ENCODE assay signal across 11 cellular contexts in the genomic region with DNA sequence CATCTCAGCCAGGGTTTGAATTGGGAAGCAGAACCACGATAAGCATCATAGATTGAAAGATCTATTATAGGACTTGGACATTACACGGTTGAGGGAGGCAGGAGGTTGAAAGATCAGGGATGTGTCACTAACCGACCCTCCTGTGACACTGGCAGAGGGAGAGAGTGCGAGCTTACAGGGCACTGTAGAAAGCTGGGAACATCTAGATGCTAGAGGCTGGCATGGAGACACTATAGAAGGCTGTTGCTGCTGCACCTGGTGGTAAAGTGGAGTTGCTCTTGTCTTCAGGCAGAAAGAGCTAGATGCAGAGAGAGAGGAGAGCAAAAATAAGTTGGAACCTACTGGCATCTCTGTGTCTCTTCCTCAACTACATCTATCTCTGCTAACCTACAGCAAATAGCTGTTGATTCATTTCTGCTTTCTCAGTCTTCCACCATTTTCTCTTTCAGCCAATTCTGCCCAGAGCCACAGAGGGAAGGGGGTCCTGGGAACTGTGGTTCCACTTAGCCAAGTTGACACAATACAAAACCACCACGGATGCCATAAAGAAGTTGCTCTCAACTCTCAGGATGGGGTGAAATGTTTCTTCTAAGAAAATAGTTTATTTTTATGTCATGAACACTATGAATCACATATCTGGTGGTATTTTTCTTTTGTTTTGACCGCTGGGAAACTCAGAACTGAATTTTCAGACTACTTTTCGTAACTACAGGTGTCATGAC.
DNase-seq lines count a peak whose midpoint lies in the region; ATAC-seq and TF ChIP-seq lines count a peak whose summit lies in the region.
"Had no signal": no experiment of that assay in that cellular context is flagged by ENCODE, and none has a peak within 500 bp of the region (broad histone marks: within the 10 kb centered on the region; RNA-seq: fewer than 3 reads in every experiment).

No MANE protein-coding gene starts in this region.

- H3K4me1 ChIP-seq in endodermal cell (ENCODE audit: control insufficient read depth, insufficient read depth, low read length), result no peaks in the 10 kb centered on the region
- H3K4me1 ChIP-seq: heart left ventricle, left ventricle myocardium inferior had no signal

- peaks cover 2% of the 10 kb centered on the region for H3K27me3 Mint-ChIP-seq in endodermal cell (ENCODE audit: insufficient read depth)

- no peaks in the 10 kb centered on the region for H3K27me3 ChIP-seq in endodermal cell (ENCODE audit: control insufficient read depth, insufficient read depth, low read length, poor library complexity, severe bottlenecking)
- H3K27me3 ChIP-seq: heart left ventricle had no signal

- no peaks in the 10 kb centered on the region for H3K9me3 Mint-ChIP-seq in endodermal cell

- TF ChIP-seq CTCF in GM20000 (IDR thresholded peaks at IDR 0.05; ENCODE audit: extremely low read depth, missing control alignments) (no peak), endodermal cell (conservative IDR thresholded peaks at IDR 0.05) (peak; percentile 37)

- peaks cover 1% of the 10 kb centered on the region for H3K4me1 Mint-ChIP-seq in endodermal cell

- WGBS in endodermal cell (ENCODE audit: insufficient coverage in 1 of 2, insufficient read length in 1 of 2), 2 experiments, result 92 to 93% methylated on average over 4 to 7 of the region's 7 CpGs

- no peaks in the 10 kb centered on the region for H3K36me3 ChIP-seq in endodermal cell (ENCODE audit: control insufficient read depth, insufficient read depth, low read length)
- H3K36me3 ChIP-seq: heart left ventricle, left ventricle myocardium inferior had no signal

- ATAC-seq in HG03432 (IDR thresholded peaks at IDR 0.05; ENCODE audit: unreplicated experiment), result peak; percentile 60
- ATAC-seq: heart left ventricle had no signal

- no peak overlapping the region for H3K4me3 Mint-ChIP-seq in endodermal cell

- no peak overlapping the region for H3K27ac ChIP-seq in endodermal cell (ENCODE audit: low read depth, low read length)
- H3K27ac ChIP-seq: heart left ventricle, left ventricle myocardium inferior had no signal

- no peaks in the 10 kb centered on the region for H3K9me3 ChIP-seq in endodermal cell (ENCODE audit: control insufficient read depth, low read length)
- H3K9me3 ChIP-seq: heart left ventricle, left ventricle myocardium inferior had no signal

- H3K27ac Mint-ChIP-seq in endodermal cell, result no peak overlapping the region
- H3K27ac Mint-ChIP-seq: nephron progenitor cell had no signal

- H3K9ac ChIP-seq in endodermal cell (ENCODE audit: extremely low read depth, low read length, poor library complexity, severe bottlenecking), result no peak overlapping the region

- peak; percentile 26 for DNase-seq in activated CD4-positive, alpha-beta T cell treated with anti-CD3 and anti-CD28 coated beads for 48 hours
- DNase-seq in activated CD4-positive, alpha-beta T cell treated with anti-CD3 and anti-CD28 coated beads, Interleukin-2, amount 50 U/mL, for 4 hours, result no peak
- DNase-seq in GM20000 (ENCODE audit: low spot score) (peak; percentile 25), endodermal cell (no peak), cerebellar cortex (ENCODE audit: low spot score) (no peak), activated gamma-delta T cell (lab: John Stamatoyannopoulos, UW) (no peak), NCI-H510A treated with DMSO at 0.1 percent for 48 hours (lab: John Stamatoyannopoulos, UW) (no peak)
- DNase-seq: heart left ventricle, left ventricle myocardium inferior, nephron progenitor cell had no signal

- no peak overlapping the region for H3K4me3 ChIP-seq in endodermal cell (ENCODE audit: low read length)
- H3K4me3 ChIP-seq: heart left ventricle, left ventricle myocardium inferior had no signal

- H3K36me3 Mint-ChIP-seq in endodermal cell (ENCODE audit: low read depth), result no peaks in the 10 kb centered on the region

Comparison
In these comparisons a context has a peak if more than half of its experiments do, and no peak if none do; other contexts are left out.
1. DNase-seq: peak in activated CD4-positive, alpha-beta T cell treated with anti-CD3 and anti-CD28 coated beads for 48 hours (single experiment) and GM20000 (single experiment); none in activated CD4-positive, alpha-beta T cell treated with anti-CD3 and anti-CD28 coated beads, Interleukin-2, amount 50 U/mL, for 4 hours (0 of 2), endodermal cell (single experiment), cerebellar cortex (single experiment), activated gamma-delta T cell (single experiment) and NCI-H510A treated with DMSO at 0.1 percent for 48 hours (single experiment).